Comparison of ENCODE assay signal across 18 cellular contexts in the genomic region with DNA sequence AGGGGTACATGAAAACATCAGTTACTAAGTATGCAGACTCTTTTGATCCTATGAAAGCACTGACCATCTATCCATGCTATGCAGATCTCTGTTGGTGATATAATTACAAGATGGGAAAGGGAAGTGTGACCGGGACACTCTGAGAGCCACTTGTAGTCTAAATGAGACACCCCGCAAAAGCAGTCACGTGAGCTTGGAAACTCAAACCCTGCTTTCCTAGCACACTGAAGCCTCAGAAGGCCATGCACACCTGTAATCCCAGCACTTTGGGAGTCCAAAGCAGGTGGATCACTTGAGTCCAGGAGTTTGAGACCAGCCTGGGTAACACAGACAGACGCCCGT.
DNase-seq lines count a peak whose midpoint lies in the region; ATAC-seq and TF ChIP-seq lines count a peak whose summit lies in the region.
"Had no signal": no experiment of that assay in that cellular context is flagged by ENCODE, and none has a peak within 500 bp of the region (broad histone marks: within the 10 kb centered on the region; RNA-seq: fewer than 3 reads in every experiment).

No MANE protein-coding gene starts in this region.

- CTCF ChIA-PET in PC-3 (lab: Charles Lee): no interaction called here
- CTCF ChIA-PET in CD8-positive, alpha-beta memory T cell (lab: Charles Lee): interaction anchor here (1.0 to 3.2 kb wide), 8 partner anchors 9 to 1884 kb away, joined by 3 to 12 read pairs (median 3); no protein-coding TSS in a partner anchor

- H3K36me3 Mint-ChIP-seq in CD8-positive, alpha-beta memory T cell: no peaks in the 10 kb centered on the region
- H3K36me3 Mint-ChIP-seq: activated naive CD8-positive, alpha-beta T cell; stimulated activated naive B cell treated with anti-CD40 and anti-IgM and Interleukin-4, amounts not matched to agents 10 μg/mL and 1 μg/mL and 100 μg/mL, for 72 hours had no signal

- H3K4me1 ChIP-seq in PC-3 (ENCODE audit: insufficient read depth, low read length) (no peaks in the 10 kb centered on the region), fibroblast of lung (ENCODE audit: control insufficient read depth, extremely low read depth, insufficient read depth, low read length) (no peaks in the 10 kb centered on the region), upper lobe of right lung (peaks cover 4% of the 10 kb centered on the region), adrenal gland (replicated peaks in 1 of 2) (peaks cover 7 to 23% of the 10 kb centered on the region in 2 donors)
- peaks cover 6% of the 10 kb centered on the region for H3K4me1 ChIP-seq in CD8-positive, alpha-beta memory T cell (ENCODE audit: insufficient read depth, low read length)
- H3K4me1 ChIP-seq: gastrocnemius medialis, prostate gland had no signal

- no peak for TF ChIP-seq POLR2A in adrenal gland (IDR thresholded peaks at IDR 0.05)

- no peak overlapping the region for H3K4me3 Mint-ChIP-seq in CD8-positive, alpha-beta memory T cell
- H3K4me3 Mint-ChIP-seq: activated naive CD8-positive, alpha-beta T cell; neural crest cell; stimulated activated naive B cell treated with anti-CD40 and anti-IgM and Interleukin-4, amounts not matched to agents 10 μg/mL and 1 μg/mL and 100 μg/mL, for 72 hours; T-helper 1 cell treated with Interleukin-12 subunit alpha and Interleukin-12 subunit beta and Interleukin-4 antibody, amounts not matched to agents 30 μg/mL and 1 μg/mL, for 36 hours had no signal

- peaks cover 1 to 4% (median 2%) of the 10 kb centered on the region in 3 donors for H3K4me1 Mint-ChIP-seq in CD8-positive, alpha-beta memory T cell

- H3K9ac ChIP-seq in PC-3 (ENCODE audit: low read length) (no peak overlapping the region), fibroblast of lung (ENCODE audit: insufficient read depth, low read length) (no peak overlapping the region)

- H3K4me2 ChIP-seq in PC-3 (ENCODE audit: low read length) (peak overlapping the region; percentile 42), fibroblast of lung (ENCODE audit: extremely low read depth, insufficient read depth, low read length) (peak overlapping the region; percentile 55)

- POLR2A ChIA-PET in PC-3 (lab: Charles Lee; ENCODE audit: unreplicated experiment): no interaction called here
- POLR2A ChIA-PET in CD8-positive, alpha-beta memory T cell (lab: Charles Lee): no interaction called here

- peaks cover 23 to 48% of the 10 kb centered on the region in 2 donors for H3K27me3 Mint-ChIP-seq in CD8-positive, alpha-beta memory T cell

- ATAC-seq in HG02938 (IDR thresholded peaks at IDR 0.05; ENCODE audit: unreplicated experiment): peak; percentile 12
- no peak for ATAC-seq in PC-3
- no peak for ATAC-seq in upper lobe of right lung
- ATAC-seq in GM19035 (IDR thresholded peaks at IDR 0.05; ENCODE audit: unreplicated experiment): no peak

- H3K27me3 ChIP-seq in PC-3 (ENCODE audit: low read length) (no peaks in the 10 kb centered on the region), fibroblast of lung (ENCODE audit: control insufficient read depth, insufficient read depth, low read length) (peaks cover 4% of the 10 kb centered on the region), upper lobe of right lung (no peaks in the 10 kb centered on the region), adrenal gland (no peaks in the 10 kb centered on the region)
- H3K27me3 ChIP-seq in CD8-positive, alpha-beta memory T cell (ENCODE audit: insufficient read depth, low read length, poor library complexity, severe bottlenecking): no peaks in the 10 kb centered on the region
- H3K27me3 ChIP-seq: body of pancreas, gastrocnemius medialis, MG63 had no signal

- H3K27ac Mint-ChIP-seq in CD8-positive, alpha-beta memory T cell: no peak overlapping the region
- H3K27ac Mint-ChIP-seq: activated naive CD8-positive, alpha-beta T cell; stimulated activated naive B cell treated with anti-CD40 and anti-IgM and Interleukin-4, amounts not matched to agents 10 μg/mL and 1 μg/mL and 100 μg/mL, for 72 hours; T-helper 1 cell treated with Interleukin-12 subunit alpha and Interleukin-12 subunit beta and Interleukin-4 antibody, amounts not matched to agents 30 μg/mL and 1 μg/mL, for 36 hours had no signal

- 0 out of 2 replicates have a peak overlapping the region, but pooled peaks have one; percentile 3 for H3K4me3 ChIP-seq in PC-3 (ENCODE audit: low read length)
- peak overlapping the region in 1 of 4 experiments; percentile 9 for H3K4me3 ChIP-seq in fibroblast of lung (replicated peaks in 1 of 4; ENCODE audit: control extremely low read depth in 1 of 4, insufficient read depth in 1 of 4, low read depth in 3 of 4, low read length in 4 of 4)
- H3K4me3 ChIP-seq in upper lobe of right lung: no peak overlapping the region
- H3K4me3 ChIP-seq in adrenal gland: no peak overlapping the region
- no peak overlapping the region for H3K4me3 ChIP-seq in CD8-positive, alpha-beta memory T cell (ENCODE audit: low read length)
- H3K4me3 ChIP-seq: body of pancreas, MG63, mucosa of descending colon, prostate gland had no signal

- peak overlapping the region; percentile 40; the same call in 1 of the 2 replicates for H2AFZ ChIP-seq in PC-3 (ENCODE audit: low read length)
- H2AFZ ChIP-seq in fibroblast of lung (ENCODE audit: low read length): no peak overlapping the region

- H3K36me3 ChIP-seq in PC-3 (ENCODE audit: low read depth, low read length) (no peaks in the 10 kb centered on the region), fibroblast of lung (ENCODE audit: control insufficient read depth, insufficient read depth, low read length) (no peaks in the 10 kb centered on the region), upper lobe of right lung (no peaks in the 10 kb centered on the region), adrenal gland (replicated peaks in 1 of 2) (no peaks in the 10 kb centered on the region)
- H3K36me3 ChIP-seq in CD8-positive, alpha-beta memory T cell (ENCODE audit: insufficient read depth, low read length): no peaks in the 10 kb centered on the region
- H3K36me3 ChIP-seq: gastrocnemius medialis, MG63, prostate gland had no signal

- H4K20me1 ChIP-seq in PC-3 (ENCODE audit: low read length) (no peaks in the 10 kb centered on the region), fibroblast of lung (ENCODE audit: control insufficient read depth, extremely low read depth, insufficient read depth, low read length) (no peaks in the 10 kb centered on the region)

- H3K27ac ChIP-seq in PC-3 (ENCODE audit: low read length) (no peak overlapping the region), fibroblast of lung (ENCODE audit: insufficient read depth, low read length) (no peak overlapping the region), upper lobe of right lung (peak overlapping the region; percentile 12), adrenal gland (peak overlapping the region in 2 of 5 donors; percentile 37 to 41)
- no peak overlapping the region for H3K27ac ChIP-seq in CD8-positive, alpha-beta memory T cell (ENCODE audit: low read depth, low read length)
- H3K27ac ChIP-seq: body of pancreas, prostate gland had no signal

- H3K9me3 Mint-ChIP-seq in CD8-positive, alpha-beta memory T cell: peaks cover 2 to 17% (median 11%) of the 10 kb centered on the region in 5 donors
- H3K9me3 Mint-ChIP-seq: T-helper 1 cell treated with Interleukin-12 subunit alpha and Interleukin-12 subunit beta and Interleukin-4 antibody, amounts not matched to agents 30 μg/mL and 1 μg/mL, for 36 hours had no signal

- H3K79me2 ChIP-seq in PC-3 (ENCODE audit: low read length) (no peaks in the 10 kb centered on the region), fibroblast of lung (ENCODE audit: control insufficient read depth, insufficient read depth, low read length) (no peaks in the 10 kb centered on the region)

- intact Hi-C loops in PC-3 (cut with micrococcal nuclease) (loop anchor here (1.0 to 5.0 kb wide), 3 partner anchors 46 to 1803 kb away; no protein-coding TSS in a partner anchor), upper lobe of right lung (cut with DNase I) (no loop called here), adrenal gland (cut with DNase I) (loop anchor here in 1 of 2 donors (10.0 kb wide), 1 partner anchor 174 kb away; no protein-coding TSS in a partner anchor)

- 73 to 90% (median 81%) methylated on average over 5 of the region's 5 CpGs for WGBS in adrenal gland, 4 donors

- TF ChIP-seq CTCF in PC-3 (conservative IDR thresholded peaks at IDR 0.05; ENCODE audit: low read depth, low read length) (no peak), fibroblast of lung (conservative IDR thresholded peaks at IDR 0.05 in 1 of 2, IDR thresholded peaks at IDR 0.05 in 1 of 2; ENCODE audit: low read depth in 1 of 2, low read length in 2 of 2) (no peak), upper lobe of right lung (IDR thresholded peaks at IDR 0.05) (no peak), adrenal gland (IDR thresholded peaks at IDR 0.05) (no peak)

- DNase-seq in PC-3 (no peak), fibroblast of lung (ENCODE audit: low read depth in 2 of 2) (no peak), upper lobe of right lung (no peak), adrenal gland (no peak)
- DNase-seq in CD8-positive, alpha-beta memory T cell: no peak
- DNase-seq: GF-D8, SIG-M5 had no signal

- no TSS peak for BruUV-seq in PC-3 (replicated peaks; lab: Mats Ljungman, UMichigan)

- H3K9me3 ChIP-seq in PC-3 (ENCODE audit: low read length) (no peaks in the 10 kb centered on the region), fibroblast of lung (ENCODE audit: control insufficient read depth, insufficient read depth, low read depth, low read length) (no peaks in the 10 kb centered on the region), upper lobe of right lung (no peaks in the 10 kb centered on the region), adrenal gland (replicated peaks in 1 of 3) (no peaks in the 10 kb centered on the region)
- H3K9me3 ChIP-seq in CD8-positive, alpha-beta memory T cell (ENCODE audit: low read length): no peaks in the 10 kb centered on the region
- H3K9me3 ChIP-seq: body of pancreas, gastrocnemius medialis, MG63, mucosa of descending colon, prostate gland had no signal

- H3K9me2 ChIP-seq in PC-3 (replicated peaks; ENCODE audit: low read length): no peaks in the 10 kb centered on the region

- no peaks in the 10 kb centered on the region for H3F3A ChIP-seq in PC-3 (ENCODE audit: low read length, unreplicated experiment)
